In the genomic region with DNA sequence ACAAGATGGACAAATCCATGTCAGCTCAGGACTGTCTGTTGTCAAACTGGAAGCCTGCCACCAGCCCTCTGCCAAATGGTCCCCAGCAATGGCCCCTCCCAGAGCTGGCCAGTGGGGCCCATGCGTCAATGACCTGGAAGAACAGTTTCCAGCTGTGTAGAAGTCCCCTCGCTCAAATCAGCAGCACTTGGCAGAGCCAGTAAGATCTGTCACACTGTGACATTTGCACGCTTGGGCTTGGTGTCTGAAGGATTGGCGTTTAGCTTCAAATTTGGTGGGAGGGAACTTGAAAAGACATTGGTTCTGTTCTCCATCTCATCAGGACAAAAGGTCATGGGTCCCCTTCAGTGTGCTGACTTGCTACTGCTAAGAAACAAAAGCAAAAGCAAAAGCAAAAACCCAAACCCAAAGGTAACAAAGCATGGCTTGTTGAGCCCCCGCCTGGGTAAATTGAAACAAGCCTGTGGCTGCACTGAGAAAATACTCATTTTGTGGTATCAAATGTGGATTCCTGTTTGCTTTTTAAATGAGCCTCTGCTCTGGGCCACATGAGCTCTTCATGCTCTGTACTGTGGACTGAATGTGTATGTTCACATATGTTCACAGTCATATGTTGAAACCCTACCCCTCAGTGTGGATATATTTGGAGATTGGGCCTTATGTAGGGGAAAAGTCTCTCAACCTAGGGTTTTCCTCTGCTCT, we compare ENCODE assay signal across 13 cellular contexts.
DNase-seq lines count a peak whose midpoint lies in the region; ATAC-seq, FAIRE-seq and TF ChIP-seq lines count a peak whose summit lies in the region.
"Had no signal": no experiment of that assay in that cellular context is flagged by ENCODE, and none has a peak within 500 bp of the region (broad histone marks: within the 10 kb centered on the region; RNA-seq: fewer than 3 reads in every experiment).

No MANE protein-coding gene starts in this region.

- TF ChIP-seq POLR2A in gastrocnemius medialis (IDR thresholded peaks at IDR 0.05) (no peak), upper lobe of left lung (IDR thresholded peaks at IDR 0.05) (no peak)

- no peak for TF ChIP-seq EP300 in upper lobe of left lung (IDR thresholded peaks at IDR 0.05)

- 60 to 73% methylated on average over 5 of the region's 5 CpGs for WGBS in upper lobe of left lung, 2 donors

- in situ Hi-C loops in gastrocnemius medialis (cut with MboI; ENCODE audit: low sequenced_read_pairs in 4 of 4), result loop anchor here in 1 of 4 donors (10.0 kb wide), 1 partner anchor 225 kb away; no protein-coding TSS in a partner anchor

- H3K27me3 ChIP-seq in gastrocnemius medialis (no peaks in the 10 kb centered on the region), upper lobe of left lung (no peaks in the 10 kb centered on the region)

- TF ChIP-seq CTCF in gastrocnemius medialis (IDR thresholded peaks at IDR 0.05 in 4 of 5, conservative IDR thresholded peaks at IDR 0.05 in 1 of 5), result no peak
- no peak for TF ChIP-seq CTCF in upper lobe of left lung (IDR thresholded peaks at IDR 0.05)

- DNase-seq in NCI-H446 treated with DMSO at 0.1 percent for 48 hours (lab: John Stamatoyannopoulos, UW), result peak; percentile 23
- DNase-seq in gastrocnemius medialis, result peak; percentile 23 to 63
- DNase-seq in upper lobe of left lung, result no peak
- DNase-seq in RCC 7860 (ENCODE audit: low spot score), result no peak
- DNase-seq in activated naive CD4-positive, alpha-beta T cell treated with anti-CD3 and anti-CD28 coated beads, Interleukin-2, amount 50 U/mL, for 16 hours, result no peak
- DNase-seq in stimulated activated CD4-positive, alpha-beta T cell treated with anti-CD3 and anti-CD28 coated beads, Interleukin-12 subunit alpha, Interleukin-12 subunit beta, amount 100 ng/mL, for 4 hours, result no peak
- DNase-seq: activated CD8-positive, alpha-beta T cell treated with anti-CD3 and anti-CD28 coated beads for 36 hours; Caco-2; lower lobe of right lung; PC-3; T-helper 2 cell had no signal

- peaks cover 8 to 9% of the 10 kb centered on the region in 2 donors for H3K4me1 ChIP-seq in gastrocnemius medialis
- no peaks in the 10 kb centered on the region for H3K4me1 ChIP-seq in upper lobe of left lung
- H3K4me1 ChIP-seq: Caco-2, lower lobe of right lung had no signal

- H3K36me3 ChIP-seq in gastrocnemius medialis, result no peaks in the 10 kb centered on the region
- no peaks in the 10 kb centered on the region for H3K36me3 ChIP-seq in upper lobe of left lung
- H3K36me3 ChIP-seq: lower lobe of right lung had no signal

- FAIRE-seq in RCC 7860 (lab: Jason Lieb, UNC), result no peak

- no peaks in the 10 kb centered on the region for H3K9me3 ChIP-seq in gastrocnemius medialis
- no peaks in the 10 kb centered on the region for H3K9me3 ChIP-seq in upper lobe of left lung
- H3K9me3 ChIP-seq: Caco-2, lower lobe of right lung had no signal

- peak; percentile 79 for ATAC-seq in GM19438 (IDR thresholded peaks at IDR 0.05; ENCODE audit: low read depth, unreplicated experiment)
- peak; percentile 86 for ATAC-seq in HG02852 (IDR thresholded peaks at IDR 0.05; ENCODE audit: unreplicated experiment)
- ATAC-seq in gastrocnemius medialis, result peak; percentile 72 to 75
- ATAC-seq in upper lobe of left lung (ENCODE audit: low FRiP score in 2 of 2), result no peak
- ATAC-seq: activated CD8-positive, alpha-beta T cell treated with anti-CD3 and anti-CD28 coated beads for 36 hours; PC-3 had no signal

- H3K4me3 ChIP-seq in gastrocnemius medialis (no peak overlapping the region), upper lobe of left lung (no peak overlapping the region)
- H3K4me3 ChIP-seq: lower lobe of right lung had no signal

- intact Hi-C loops in gastrocnemius medialis (cut with DNase I; ENCODE audit: low total_unique reads), result loop anchor here (10.0 kb wide), 1 partner anchor 55 kb away; no protein-coding TSS in a partner anchor

- H3K27ac ChIP-seq in gastrocnemius medialis (peak overlapping the region in 2 of 4 donors; percentile 41 to 48), upper lobe of left lung (no peak overlapping the region)
- H3K27ac ChIP-seq: lower lobe of right lung had no signal

Comparison
In these comparisons a context has a peak if more than half of its experiments do, and no peak if none do; other contexts are left out.
1. ATAC-seq: peak in GM19438 (single experiment), HG02852 (single experiment) and gastrocnemius medialis (2 of 2); none in upper lobe of left lung (0 of 2).
2. DNase-seq: peak in NCI-H446 treated with DMSO at 0.1 percent for 48 hours (single experiment) and gastrocnemius medialis (2 of 2); none in upper lobe of left lung (0 of 2), RCC 7860 (single experiment), activated naive CD4-positive, alpha-beta T cell treated with anti-CD3 and anti-CD28 coated beads, Interleukin-2, amount 50 U/mL, for 16 hours (single experiment) and stimulated activated CD4-positive, alpha-beta T cell treated with anti-CD3 and anti-CD28 coated beads, Interleukin-12 subunit alpha, Interleukin-12 subunit beta, amount 100 ng/mL, for 4 hours (single experiment).